Comparison of ENCODE assay signal across 8 cellular contexts in genomic region chr9:114371986-114372917, GRCh38. TPM values are rescaled to one million over a fixed set of nuclear protein-coding genes. Genes with fewer than 3 reads are reported as not detected.
A peak's percentile ranks its signal among the peaks of the same experiment; 100 is the strongest.
DNase-seq lines count a peak whose midpoint lies in the region; ATAC-seq lines count a peak whose summit lies in the region.

No MANE protein-coding gene starts in this region.

- CTCF ChIA-PET in activated CD4-positive, alpha-beta memory T cell treated with anti-CD3 and anti-CD28 coated beads for 36 hours (lab: Charles Lee) = interaction anchor here (0.6 to 5.2 kb wide), 7 partner anchors 12 to 993 kb away, joined by 3 to 53 read pairs (median 3); partner anchors contain the start of gene AKNA

- no peaks in the 10 kb centered on the region for H3K9me3 Mint-ChIP-seq in activated CD4-positive, alpha-beta memory T cell treated with anti-CD3 and anti-CD28 coated beads for 36 hours
- peaks cover 0 to 5% of the 10 kb centered on the region in 2 donors for H3K9me3 Mint-ChIP-seq in stimulated activated naive CD8-positive, alpha-beta T cell treated with anti-CD3 and anti-CD28 coated beads, Interleukin-15, amount 100 ng/mL, for 72 hours

- no peaks in the 10 kb centered on the region for H3K27me3 Mint-ChIP-seq in activated CD4-positive, alpha-beta memory T cell treated with anti-CD3 and anti-CD28 coated beads for 36 hours
- no peaks in the 10 kb centered on the region for H3K27me3 Mint-ChIP-seq in stimulated activated naive CD8-positive, alpha-beta T cell treated with anti-CD3 and anti-CD28 coated beads, Interleukin-15, amount 100 ng/mL, for 72 hours

- H3K4me1 Mint-ChIP-seq in activated CD4-positive, alpha-beta memory T cell treated with anti-CD3 and anti-CD28 coated beads for 36 hours (ENCODE audit: low read depth) = peaks cover 85% of the 10 kb centered on the region
- peaks cover 92% of the 10 kb centered on the region for H3K4me1 Mint-ChIP-seq in stimulated activated naive CD8-positive, alpha-beta T cell treated with anti-CD3 and anti-CD28 coated beads, Interleukin-15, amount 100 ng/mL, for 72 hours

- H3K27ac Mint-ChIP-seq in activated CD4-positive, alpha-beta memory T cell treated with anti-CD3 and anti-CD28 coated beads for 36 hours = peak overlapping the region; percentile 98
- peak overlapping the region; percentile 83 to 87 for H3K27ac Mint-ChIP-seq in stimulated activated naive CD8-positive, alpha-beta T cell treated with anti-CD3 and anti-CD28 coated beads, Interleukin-15, amount 100 ng/mL, for 72 hours

- ATAC-seq in GM18502 (IDR thresholded peaks at IDR 0.05; ENCODE audit: poor library complexity, unreplicated experiment) = peak; percentile 41
- peak; percentile 47 for ATAC-seq in stimulated activated naive CD8-positive, alpha-beta T cell treated with anti-CD3 and anti-CD28 coated beads, Interleukin-15, amount 100 ng/mL, for 72 hours

- peaks cover 65% of the 10 kb centered on the region for H3K36me3 Mint-ChIP-seq in activated CD4-positive, alpha-beta memory T cell treated with anti-CD3 and anti-CD28 coated beads for 36 hours

- intact Hi-C loops in activated CD4-positive, alpha-beta memory T cell treated with anti-CD3 and anti-CD28 coated beads for 36 hours (cut with micrococcal nuclease) = loop anchor here (1.0 kb wide), 3 partner anchors 9 to 25 kb away; no protein-coding TSS in a partner anchor

- H3K4me3 Mint-ChIP-seq in activated CD4-positive, alpha-beta memory T cell treated with anti-CD3 and anti-CD28 coated beads for 36 hours = peak overlapping the region; percentile 68
- H3K4me3 Mint-ChIP-seq in stimulated activated naive CD8-positive, alpha-beta T cell treated with anti-CD3 and anti-CD28 coated beads, Interleukin-15, amount 100 ng/mL, for 72 hours = peak overlapping the region; percentile 76 to 78

- DNase-seq in HT1080 (ENCODE audit: low read depth) = peak; percentile 70
- peak; percentile 61 for DNase-seq in activated CD4-positive, alpha-beta memory T cell treated with anti-CD3 and anti-CD28 coated beads for 36 hours
- peak; percentile 64 for DNase-seq in foreskin melanocyte
- peak in 1 of 2 donors; percentile 54 for DNase-seq in stimulated activated naive CD8-positive, alpha-beta T cell treated with anti-CD3 and anti-CD28 coated beads, Interleukin-15, amount 100 ng/mL, for 72 hours
- no peak for DNase-seq in HCEC 1CT
- no peak for DNase-seq in putamen (ENCODE audit: low spot score)
- no peak for DNase-seq in effector CD8-positive, alpha-beta T cell (lab: John Stamatoyannopoulos, UW)

- POLR2A ChIA-PET in activated CD4-positive, alpha-beta memory T cell treated with anti-CD3 and anti-CD28 coated beads for 36 hours (lab: Charles Lee) = interaction anchor here (3.1 to 6.0 kb wide), 2 partner anchors 9 to 13 kb away, joined by 15 to 100 read pairs; partner anchors contain the start of gene AKNA

RNA-seq across cellular contexts. Expression of gene AKNA, which starts 15.5 kb away (rescaled TPM):
- total RNA-seq in HT1080 (2014; rRNA removed; shearing (Covaris generic)) = 3.8 and 4.2 TPM in 2 replicates
- 4.9 and 5.9 TPM in 2 replicates for polyA plus RNA-seq in HT1080 (2015; cell fraction: cytosol; rRNA removed)
- polyA plus RNA-seq in HT1080 (2015; cell fraction: nucleus; rRNA removed) = 4.9 and 7.4 TPM in 2 replicates
- total RNA-seq in activated CD4-positive, alpha-beta memory T cell treated with anti-CD3 and anti-CD28 coated beads for 36 hours = 100 to 1,000 TPM; 127 to 130 TPM

RNA-seq across cellular contexts. Expression of gene ORM2, which starts 42.6 kb away (rescaled TPM):
- not detected in 2 replicates for total RNA-seq in HT1080 (2014; rRNA removed; shearing (Covaris generic))
- 0.15 TPM in 1 of 2 replicates, not detected in the other for polyA plus RNA-seq in HT1080 (2015; cell fraction: cytosol; rRNA removed)
- not detected in 2 replicates for polyA plus RNA-seq in HT1080 (2015; cell fraction: nucleus; rRNA removed)
- not detected for total RNA-seq in activated CD4-positive, alpha-beta memory T cell treated with anti-CD3 and anti-CD28 coated beads for 36 hours

RNA-seq across cellular contexts. Expression of gene ORM1, which starts 49.4 kb away (rescaled TPM):
- total RNA-seq in HT1080 (2014; rRNA removed; shearing (Covaris generic)) = not detected in 2 replicates
- polyA plus RNA-seq in HT1080 (2015; cell fraction: cytosol; rRNA removed) = not detected in 2 replicates
- not detected in 2 replicates for polyA plus RNA-seq in HT1080 (2015; cell fraction: nucleus; rRNA removed)
- total RNA-seq in activated CD4-positive, alpha-beta memory T cell treated with anti-CD3 and anti-CD28 coated beads for 36 hours = not detected

Comparison
In these comparisons a context has a peak if more than half of its experiments do, and no peak if none do; other contexts are left out.
1. DNase-seq: peak in HT1080 (single experiment), activated CD4-positive, alpha-beta memory T cell treated with anti-CD3 and anti-CD28 coated beads for 36 hours (single experiment) and foreskin melanocyte (single experiment); none in HCEC 1CT (single experiment), putamen (single experiment) and effector CD8-positive, alpha-beta T cell (single experiment).
2. RNA of gene AKNA, which starts 15.5 kb away (total RNA-seq): 127 to 130 TPM in activated CD4-positive, alpha-beta memory T cell treated with anti-CD3 and anti-CD28 coated beads for 36 hours; 3.8 to 4.2 TPM in HT1080; every median in the first group is over 10 times any median in the second.